ENCODE assay signal across 11 cellular contexts in the genomic region with DNA sequence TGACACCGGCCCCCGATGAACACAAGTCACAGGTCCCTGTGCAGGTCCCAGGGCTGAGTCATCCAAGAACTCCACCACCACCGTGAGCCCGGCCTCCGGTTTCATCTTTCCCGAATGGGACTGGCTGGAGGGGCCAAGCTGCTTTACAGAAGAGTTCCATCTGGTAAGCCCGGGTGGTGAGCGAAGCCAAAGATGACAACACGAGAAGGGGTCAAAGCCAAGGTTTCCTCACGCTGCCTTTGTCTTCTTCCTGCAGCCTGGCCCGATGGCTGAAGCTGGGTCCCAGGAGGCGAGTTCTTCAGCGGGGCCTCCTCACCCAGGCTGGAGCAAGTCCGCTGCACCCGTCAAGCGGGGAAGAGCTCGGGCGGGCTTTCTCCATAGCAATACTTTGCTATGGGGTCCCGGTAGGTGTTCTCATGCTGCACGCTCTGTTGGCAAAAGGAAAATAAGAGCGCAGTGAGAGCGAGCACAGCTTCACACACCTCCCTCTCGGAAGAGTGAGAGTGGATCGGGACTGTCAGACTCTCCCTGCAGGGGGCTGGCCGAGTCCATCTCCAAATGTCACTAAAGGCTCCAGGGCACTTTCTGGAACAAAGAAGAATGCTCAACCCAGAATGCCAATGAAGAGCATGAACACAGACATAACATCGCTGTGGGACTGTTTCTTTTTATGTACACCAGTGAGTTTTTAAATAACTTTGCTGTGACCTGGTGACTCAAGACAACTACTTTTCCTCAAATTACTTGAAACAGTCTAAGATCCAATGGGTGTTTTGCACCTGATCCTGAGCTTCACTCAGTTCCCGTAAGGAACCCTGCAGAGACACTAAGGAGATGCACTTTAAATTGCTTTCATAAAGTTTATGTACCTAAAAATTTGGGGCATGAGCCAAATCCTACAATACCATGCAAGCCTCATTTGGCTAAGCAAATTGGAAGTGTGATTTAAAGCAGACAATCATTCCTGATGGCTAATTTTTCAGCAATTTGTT. TPM values are rescaled to one million over a fixed set of nuclear protein-coding genes. Genes with fewer than 3 reads are reported as not detected.
DNase-seq lines count a peak whose midpoint lies in the region; ATAC-seq and TF ChIP-seq lines count a peak whose summit lies in the region.
"Had no signal": no experiment of that assay in that cellular context is flagged by ENCODE, and none has a peak within 500 bp of the region (broad histone marks: within the 10 kb centered on the region; RNA-seq: fewer than 3 reads in every experiment).

No MANE protein-coding gene starts in this region.

- peaks cover 0 to 5% of the 10 kb centered on the region in 2 donors for H3K36me3 ChIP-seq in aorta (ENCODE audit: control insufficient read depth in 1 of 2, insufficient read depth in 2 of 2, low read length in 1 of 2)

- H3K27me3 ChIP-seq in aorta (ENCODE audit: control insufficient read depth in 1 of 2, insufficient read depth in 2 of 2, low read length in 1 of 2): no peaks in the 10 kb centered on the region

- H3K27me3 Mint-ChIP-seq in activated naive CD8-positive, alpha-beta T cell treated with anti-CD3 and anti-CD28 coated beads, Interleukin-2, amount 50 U/mL, for 24 hours: no peaks in the 10 kb centered on the region
- no peaks in the 10 kb centered on the region for H3K27me3 Mint-ChIP-seq in activated naive CD8-positive, alpha-beta T cell treated with anti-CD3 and anti-CD28 coated beads for 36 hours
- H3K27me3 Mint-ChIP-seq in nephron progenitor cell (ENCODE audit: low read depth, poor library complexity): no peaks in the 10 kb centered on the region
- H3K27me3 Mint-ChIP-seq: type B pancreatic cell had no signal

- no peaks in the 10 kb centered on the region for H3K4me1 ChIP-seq in aorta (ENCODE audit: control insufficient read depth in 1 of 2, insufficient read depth in 2 of 2, low read length in 2 of 2)

- intact Hi-C loops in aorta (cut with DNase I): no loop called here

- H3K27ac Mint-ChIP-seq in activated naive CD8-positive, alpha-beta T cell treated with anti-CD3 and anti-CD28 coated beads, Interleukin-2, amount 50 U/mL, for 24 hours: peak overlapping the region; percentile 12
- H3K27ac Mint-ChIP-seq in activated naive CD8-positive, alpha-beta T cell treated with anti-CD3 and anti-CD28 coated beads for 36 hours: no peak overlapping the region
- peak overlapping the region; percentile 50 for H3K27ac Mint-ChIP-seq in nephron progenitor cell

- no peak for DNase-seq in activated naive CD8-positive, alpha-beta T cell treated with anti-CD3 and anti-CD28 coated beads, Interleukin-2, amount 50 U/mL, for 24 hours
- no peak for DNase-seq in activated naive CD8-positive, alpha-beta T cell treated with anti-CD3 and anti-CD28 coated beads for 36 hours
- DNase-seq in fibroblast of pulmonary artery (ENCODE audit: low read depth) (peak; percentile 82), nephron progenitor cell (peak; percentile 26), aorta (peak; percentile 74 to 83), NCI-H82 treated with DMSO at 0.1 percent for 48 hours (lab: John Stamatoyannopoulos, UW; ENCODE audit: unreplicated experiment) (no peak), NCI-H510A treated with DMSO at 0.1 percent for 48 hours (lab: John Stamatoyannopoulos, UW) (no peak)
- DNase-seq: KBM-7 had no signal

- H3K9me3 Mint-ChIP-seq in activated naive CD8-positive, alpha-beta T cell treated with anti-CD3 and anti-CD28 coated beads, Interleukin-2, amount 50 U/mL, for 24 hours: no peaks in the 10 kb centered on the region
- H3K9me3 Mint-ChIP-seq in activated naive CD8-positive, alpha-beta T cell treated with anti-CD3 and anti-CD28 coated beads for 36 hours: no peaks in the 10 kb centered on the region
- no peaks in the 10 kb centered on the region for H3K9me3 Mint-ChIP-seq in nephron progenitor cell
- H3K9me3 Mint-ChIP-seq: type B pancreatic cell had no signal

- H3K4me3 ChIP-seq in fibroblast of pulmonary artery (replicated peaks; ENCODE audit: low read depth, low read length) (peak overlapping the region; percentile 15), aorta (ENCODE audit: low read length in 2 of 2) (no peak overlapping the region)

- H3K27ac ChIP-seq in aorta (ENCODE audit: low read depth in 1 of 2, low read length in 2 of 2): no peak overlapping the region

- H3K4me3 Mint-ChIP-seq in activated naive CD8-positive, alpha-beta T cell treated with anti-CD3 and anti-CD28 coated beads, Interleukin-2, amount 50 U/mL, for 24 hours: no peak overlapping the region
- H3K4me3 Mint-ChIP-seq in activated naive CD8-positive, alpha-beta T cell treated with anti-CD3 and anti-CD28 coated beads for 36 hours: no peak overlapping the region
- peak overlapping the region; percentile 54 for H3K4me3 Mint-ChIP-seq in nephron progenitor cell
- H3K4me3 Mint-ChIP-seq: type B pancreatic cell had no signal

- no peaks in the 10 kb centered on the region for H3K9me3 ChIP-seq in aorta (ENCODE audit: control insufficient read depth, low read length)

- 49 to 53% methylated on average over 27 of the region's 27 CpGs for WGBS in aorta, 2 donors

- H3K36me3 Mint-ChIP-seq in activated naive CD8-positive, alpha-beta T cell treated with anti-CD3 and anti-CD28 coated beads, Interleukin-2, amount 50 U/mL, for 24 hours (ENCODE audit: low read depth): peaks cover 22% of the 10 kb centered on the region
- no peaks in the 10 kb centered on the region for H3K36me3 Mint-ChIP-seq in activated naive CD8-positive, alpha-beta T cell treated with anti-CD3 and anti-CD28 coated beads for 36 hours
- peaks cover 30% of the 10 kb centered on the region for H3K36me3 Mint-ChIP-seq in nephron progenitor cell (ENCODE audit: low read depth)

- no peak for ATAC-seq in activated naive CD8-positive, alpha-beta T cell treated with anti-CD3 and anti-CD28 coated beads, Interleukin-2, amount 50 U/mL, for 24 hours
- ATAC-seq in aorta (ENCODE audit: low FRiP score) (peak; percentile 78), HG02970 (IDR thresholded peaks at IDR 0.05; ENCODE audit: low FRiP score, unreplicated experiment) (no peak)
- ATAC-seq: HCT116 had no signal

- peaks cover 6% of the 10 kb centered on the region for H3K4me1 Mint-ChIP-seq in activated naive CD8-positive, alpha-beta T cell treated with anti-CD3 and anti-CD28 coated beads, Interleukin-2, amount 50 U/mL, for 24 hours
- H3K4me1 Mint-ChIP-seq in activated naive CD8-positive, alpha-beta T cell treated with anti-CD3 and anti-CD28 coated beads for 36 hours: peaks cover 8% of the 10 kb centered on the region
- peaks cover 93% of the 10 kb centered on the region for H3K4me1 Mint-ChIP-seq in nephron progenitor cell

- TF ChIP-seq CTCF in fibroblast of pulmonary artery (IDR thresholded peaks at IDR 0.05; ENCODE audit: low read length, missing control alignments) (no peak), nephron progenitor cell (IDR thresholded peaks at IDR 0.05) (no peak)

RNA-seq across cellular contexts. Expression of a gene that starts 20.1 kb away (rescaled TPM):
- total RNA-seq in activated naive CD8-positive, alpha-beta T cell treated with anti-CD3 and anti-CD28 coated beads for 36 hours: 10 to 100 TPM; 25.4 to 28.0 TPM
- total RNA-seq in aorta: 10 to 100 TPM; 16.5 to 18.9 TPM
- 10 to 100 TPM; 12.7 to 13.9 TPM for polyA plus RNA-seq in aorta

RNA-seq across cellular contexts. Expression of a gene that starts 20.4 kb away (rescaled TPM):
- 10 to 100 TPM; 14.8 to 16.9 TPM for total RNA-seq in activated naive CD8-positive, alpha-beta T cell treated with anti-CD3 and anti-CD28 coated beads for 36 hours
- 1 to 10 TPM; 3.0 to 3.1 TPM for total RNA-seq in aorta
- polyA plus RNA-seq in aorta: 1 to 10 TPM; 1.6 to 1.8 TPM

Comparison
In these comparisons a context has a peak if more than half of its experiments do, and no peak if none do; other contexts are left out.
1. DNase-seq: peak in fibroblast of pulmonary artery (single experiment), nephron progenitor cell (single experiment) and aorta (2 of 2); none in activated naive CD8-positive, alpha-beta T cell treated with anti-CD3 and anti-CD28 coated beads, Interleukin-2, amount 50 U/mL, for 24 hours (single experiment), activated naive CD8-positive, alpha-beta T cell treated with anti-CD3 and anti-CD28 coated beads for 36 hours (single experiment), NCI-H82 treated with DMSO at 0.1 percent for 48 hours (single experiment) and NCI-H510A treated with DMSO at 0.1 percent for 48 hours (single experiment).